Comparison of ENCODE assay signal across 18 cellular contexts in genomic region chr1:178940022-178940765, GRCh38.
DNase-seq lines count a peak whose midpoint lies in the region; ATAC-seq and TF ChIP-seq lines count a peak whose summit lies in the region.
"Had no signal": no experiment of that assay in that cellular context is flagged by ENCODE, and none has a peak within 500 bp of the region (broad histone marks: within the 10 kb centered on the region; RNA-seq: fewer than 3 reads in every experiment).

No MANE protein-coding gene starts in this region.

- H3K27me3 ChIP-seq in gastrocnemius medialis, result no peaks in the 10 kb centered on the region

- TF ChIP-seq POLR2A in gastrocnemius medialis (IDR thresholded peaks at IDR 0.05), result no peak

- H3K36me3 ChIP-seq in gastrocnemius medialis, result no peaks in the 10 kb centered on the region
- H3K36me3 ChIP-seq: WERI-Rb-1 had no signal

- DNase-seq in GM03348 (ENCODE audit: low spot score), result peak; percentile 64
- peak; percentile 91 for DNase-seq in amniotic epithelial cell (ENCODE audit: low read depth)
- peak; percentile 73 for DNase-seq in fibroblast of the aortic adventitia (ENCODE audit: low read depth)
- DNase-seq in gastrocnemius medialis, result no peak
- no peak for DNase-seq in OCI-M2 (lab: John Stamatoyannopoulos, UW; ENCODE audit: unreplicated experiment)
- no peak for DNase-seq in amniotic stem cell (lab: John Stamatoyannopoulos, UW)
- DNase-seq: activated CD8-positive, alpha-beta memory T cell treated with anti-CD3 and anti-CD28 coated beads for 24 hours; effector memory CD8-positive, alpha-beta T cell; GF-D8; immature natural killer cell; NCI-H2081 treated with DMSO at 0.1 percent for 48 hours; NCI-H526 treated with DMSO at 0.1 percent for 48 hours; T-helper 1 cell; WERI-Rb-1 had no signal

- no peaks in the 10 kb centered on the region for H3K9me3 ChIP-seq in gastrocnemius medialis

- ATAC-seq in gastrocnemius medialis, result no peak
- ATAC-seq in GM21717 (IDR thresholded peaks at IDR 0.05; ENCODE audit: unreplicated experiment), result no peak
- ATAC-seq in HG02981 (IDR thresholded peaks at IDR 0.05; ENCODE audit: unreplicated experiment), result no peak
- ATAC-seq: effector memory CD8-positive, alpha-beta T cell; HepG2; stimulated activated memory B cell treated with anti-CD40 and anti-IgM and Interleukin-4, amounts not matched to agents 10 μg/mL and 1 μg/mL and 100 μg/mL, for 72 hours had no signal

- peak overlapping the region; percentile 71 to 79 (median 74) for H3K27ac ChIP-seq in gastrocnemius medialis
- H3K27ac ChIP-seq: WERI-Rb-1 had no signal

- H3K4me3 ChIP-seq in fibroblast of the aortic adventitia (ENCODE audit: low read depth, low read length), result no peak overlapping the region
- H3K4me3 ChIP-seq in gastrocnemius medialis, result peak overlapping the region in 1 of 4 donors; percentile 48

- TF ChIP-seq CTCF in fibroblast of the aortic adventitia (IDR thresholded peaks at IDR 0.05; ENCODE audit: insufficient read depth, low read length) (no peak), gastrocnemius medialis (IDR thresholded peaks at IDR 0.05 in 4 of 5, conservative IDR thresholded peaks at IDR 0.05 in 1 of 5) (no peak)

- H3K4me1 ChIP-seq in gastrocnemius medialis, result peaks cover 6 to 22% of the 10 kb centered on the region in 2 donors

- in situ Hi-C loops in gastrocnemius medialis (cut with MboI; ENCODE audit: low sequenced_read_pairs in 4 of 4), result no loop called here

- intact Hi-C loops in gastrocnemius medialis (cut with DNase I; ENCODE audit: low total_unique reads), result no loop called here

Comparison
In these comparisons a context has a peak if more than half of its experiments do, and no peak if none do; other contexts are left out.
1. DNase-seq: peak in GM03348 (single experiment), amniotic epithelial cell (single experiment) and fibroblast of the aortic adventitia (single experiment); none in gastrocnemius medialis (0 of 2), OCI-M2 (single experiment) and amniotic stem cell (single experiment).